Comparison of ENCODE assay signal across 8 cellular contexts in genomic region chr17:65137076-65137935, GRCh38. TPM values are rescaled to one million over a fixed set of nuclear protein-coding genes. Genes with fewer than 3 reads are reported as not detected.
DNase-seq lines count a peak whose midpoint lies in the region; ATAC-seq and TF ChIP-seq lines count a peak whose summit lies in the region.

Gene RGS9 (plus strand): TSS chr17:65137370. CDS start chr17:65137541, 171 bp downstream.

- H3K27ac ChIP-seq in neural progenitor cell (no peak within 1 kb of the TSS), stomach smooth muscle (ENCODE audit: low read length) (no peak within 1 kb of the TSS)

- peak within 1 kb of the TSS; percentile 89 for H3K4me3 Mint-ChIP-seq in neural progenitor cell

- peak within 1 kb of the TSS; percentile 71 for H3K4me2 ChIP-seq in neural progenitor cell

- peaks cover 25% of the 10 kb centered on the region for H3K4me1 Mint-ChIP-seq in neural progenitor cell

- H3K4me1 ChIP-seq in neural progenitor cell: peaks cover 12% of the 10 kb centered on the region
- peaks cover 11% of the 10 kb centered on the region for H3K4me1 ChIP-seq in stomach smooth muscle (ENCODE audit: control insufficient read depth, insufficient read depth, low read length)

- H3K36me3 ChIP-seq in neural progenitor cell (no peaks in the 10 kb centered on the region), stomach smooth muscle (ENCODE audit: control insufficient read depth in 2 of 2, insufficient read depth in 2 of 2, low read length in 2 of 2) (no peaks in the 10 kb centered on the region)

- H3K27ac Mint-ChIP-seq in neural progenitor cell: no peak within 1 kb of the TSS

- peak; percentile 90 for ATAC-seq in GM21619 (IDR thresholded peaks at IDR 0.05; ENCODE audit: unreplicated experiment)

- peaks cover 12% of the 10 kb centered on the region for H3F3A ChIP-seq in neural progenitor cell (ENCODE audit: low read depth)

- H3K27me3 ChIP-seq in neural progenitor cell (peaks cover 35% of the 10 kb centered on the region), stomach smooth muscle (ENCODE audit: control insufficient read depth in 1 of 2, insufficient read depth in 2 of 2, low read length in 2 of 2) (peaks cover 0 to 4% of the 10 kb centered on the region in 2 donors)

- H4K20me1 ChIP-seq in neural progenitor cell (ENCODE audit: low read depth): no peaks in the 10 kb centered on the region

- no peaks in the 10 kb centered on the region for H3K79me2 ChIP-seq in neural progenitor cell (ENCODE audit: low read depth)

- no peaks in the 10 kb centered on the region for H3K9me3 ChIP-seq in neural progenitor cell (ENCODE audit: low read depth)
- H3K9me3 ChIP-seq in stomach smooth muscle (ENCODE audit: control insufficient read depth in 2 of 2, low read length in 2 of 2): no peaks in the 10 kb centered on the region

- peak within 1 kb of the TSS; percentile 19 for H2AFZ ChIP-seq in neural progenitor cell (replicated peaks)

- DNase-seq in DMS53 treated with DMSO at 0.1 percent for 48 hours (lab: John Stamatoyannopoulos, UW; ENCODE audit: unreplicated experiment): peak; percentile 51
- peak; percentile 73 for DNase-seq in Jurkat, Clone E6-1 (ENCODE audit: low read depth, low spot score)
- peak; percentile 68 for DNase-seq in RKO (ENCODE audit: low spot score)
- DNase-seq in activated T-helper 9 cell treated with anti-CD3 and anti-CD28 coated beads, Interleukin-2, amount 50 U/mL, for 16 hours (ENCODE audit: low read depth): peak; percentile 75
- DNase-seq in foreskin melanocyte: peak; percentile 45
- DNase-seq in neural progenitor cell (ENCODE audit: low spot score): peak; percentile 91

- no peaks in the 10 kb centered on the region for H3K36me3 Mint-ChIP-seq in neural progenitor cell

- peak; percentile 98 for TF ChIP-seq CTCF in neural progenitor cell (IDR thresholded peaks at IDR 0.05)

- H3K9me3 Mint-ChIP-seq in neural progenitor cell: peaks cover 2% of the 10 kb centered on the region

- H3K9ac ChIP-seq in neural progenitor cell (no peak within 1 kb of the TSS), stomach smooth muscle (ENCODE audit: low read length in 2 of 2) (peak within 1 kb of the TSS; percentile 78 to 79)

- H3K27me3 Mint-ChIP-seq in neural progenitor cell (ENCODE audit: insufficient read depth, low read depth): peaks cover 9% of the 10 kb centered on the region

- peak within 1 kb of the TSS; percentile 36 for H3K4me3 ChIP-seq in Jurkat, Clone E6-1 (ENCODE audit: low read length)
- H3K4me3 ChIP-seq in neural progenitor cell: peak within 1 kb of the TSS; percentile 35
- peak within 1 kb of the TSS; percentile 81 to 83 for H3K4me3 ChIP-seq in stomach smooth muscle (ENCODE audit: low read length in 2 of 2)

RNA-seq across cellular contexts. Expression of gene RGS9, which starts in this region (rescaled TPM):
- polyA plus RNA-seq in Jurkat, Clone E6-1 (2012; ENCODE audit: insufficient read depth, insufficient read length): 8.3 TPM
- total RNA-seq in neural progenitor cell (ENCODE audit: low replicate concordance): 3.6 and 7.9 TPM in 2 replicates
